Comparison of ENCODE assay signal across 8 cellular contexts in the genomic region with DNA sequence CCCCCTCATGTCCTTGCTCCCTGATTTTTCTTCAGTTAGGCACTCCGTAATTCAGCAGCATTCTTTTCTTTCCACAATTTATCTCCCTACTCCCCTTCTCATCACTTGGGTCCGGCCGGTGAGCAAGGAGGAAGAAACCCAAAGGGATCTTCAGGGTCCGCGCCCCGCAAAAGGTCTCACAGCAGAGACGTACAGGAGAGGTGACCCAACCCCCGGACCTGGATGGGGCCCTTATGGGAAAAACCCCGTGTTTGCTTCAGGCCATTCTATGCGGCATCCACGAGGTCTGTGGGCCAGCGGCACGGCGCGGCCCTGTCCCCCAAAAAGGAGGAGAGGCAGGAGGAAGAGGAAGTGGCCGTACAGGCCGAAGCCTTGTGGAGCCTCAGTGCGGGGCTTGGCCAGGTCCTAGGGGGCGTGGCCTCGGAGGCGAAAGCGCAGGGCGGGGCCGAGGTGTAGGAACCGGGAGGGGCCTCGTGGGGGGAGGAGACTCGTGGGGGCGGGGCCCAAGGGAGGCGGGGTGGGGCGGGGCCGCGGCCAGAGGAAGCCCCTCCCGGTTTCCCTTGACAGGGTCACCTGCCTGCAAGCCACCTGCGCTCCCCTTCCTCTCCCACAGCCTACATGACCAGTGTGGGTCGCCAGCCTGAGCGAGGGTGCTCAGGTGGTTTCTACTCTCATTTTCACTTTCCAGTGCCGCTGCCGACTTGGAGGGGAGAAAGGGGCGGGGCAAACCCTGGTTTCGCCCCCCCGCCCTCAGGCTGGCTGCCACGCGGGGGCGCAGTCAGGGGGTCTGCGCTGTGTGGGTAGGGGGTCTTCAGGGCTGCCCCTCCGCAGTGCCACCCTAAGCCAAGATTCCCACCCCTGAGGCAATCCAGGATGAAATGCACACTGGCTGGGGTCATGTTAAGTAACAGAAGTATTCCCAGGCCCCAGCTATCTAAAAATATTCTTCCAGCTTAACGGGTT.
A peak's percentile ranks its signal among the peaks of the same experiment; 100 is the strongest.
DNase-seq lines count a peak whose midpoint lies in the region; ATAC-seq, FAIRE-seq and TF ChIP-seq lines count a peak whose summit lies in the region.

No MANE protein-coding gene starts in this region.

- TF ChIP-seq CTCF in A549 (IDR thresholded peaks at IDR 0.05) (peak; percentile 78), left lung (IDR thresholded peaks at IDR 0.05) (no peak)

- 17% methylated on average over 35 of the region's 47 CpGs for WGBS in A549 (ENCODE audit: missing lambda C conversion rate)

- TF ChIP-seq EP300 in A549 (IDR thresholded peaks at IDR 0.05): no peak

- CTCF ChIA-PET in A549 (lab: Yijun Ruan, JAX): interaction anchor here (0.6 to 1.0 kb wide), 4 partner anchors 16 to 156 kb away, joined by 3 to 7 read pairs (median 3); no protein-coding TSS in a partner anchor

- POLR2A ChIA-PET in A549 (lab: Yijun Ruan, JAX): interaction anchor here (1.0 to 1.3 kb wide), 2 partner anchors 14 to 69 kb away, joined by 3 to 4 read pairs; no protein-coding TSS in a partner anchor

- peak overlapping the region; percentile 76 to 89 for H3K27ac ChIP-seq in A549
- peak overlapping the region; percentile 60 to 74 for H3K27ac ChIP-seq in left lung

- H3K36me3 Mint-ChIP-seq in activated CD4-positive, alpha-beta T cell treated with anti-CD3 and anti-CD28 coated beads, Interleukin-2, amount 10 ng/mL, durations not matched to agents 24 days and 14 days (ENCODE audit: low read depth): no peaks in the 10 kb centered on the region

- H3K4me3 Mint-ChIP-seq in activated CD4-positive, alpha-beta T cell treated with anti-CD3 and anti-CD28 coated beads, Interleukin-2, amount 10 ng/mL, durations not matched to agents 24 days and 14 days: peak overlapping the region; percentile 92

- TF ChIP-seq POLR2A in A549 (IDR thresholded peaks at IDR 0.05; ENCODE audit: low read length): peak; percentile 85

- H3K27ac Mint-ChIP-seq in activated CD4-positive, alpha-beta T cell treated with anti-CD3 and anti-CD28 coated beads, Interleukin-2, amount 10 ng/mL, durations not matched to agents 24 days and 14 days: peak overlapping the region; percentile 93

- peak; percentile 42 to 62 for TF ChIP-seq RAD21 in A549 (conservative IDR thresholded peaks at IDR 0.05 in 1 of 2, IDR thresholded peaks at IDR 0.05 in 1 of 2)

- peaks cover 15% of the 10 kb centered on the region for H3K4me1 Mint-ChIP-seq in activated CD4-positive, alpha-beta T cell treated with anti-CD3 and anti-CD28 coated beads, Interleukin-2, amount 10 ng/mL, durations not matched to agents 24 days and 14 days

- H3K9me3 Mint-ChIP-seq in activated CD4-positive, alpha-beta T cell treated with anti-CD3 and anti-CD28 coated beads, Interleukin-2, amount 10 ng/mL, durations not matched to agents 24 days and 14 days: no peaks in the 10 kb centered on the region

- H3K9me3 ChIP-seq in A549 (no peaks in the 10 kb centered on the region), left lung (no peaks in the 10 kb centered on the region)

- peaks cover 2% of the 10 kb centered on the region for H3K27me3 Mint-ChIP-seq in activated CD4-positive, alpha-beta T cell treated with anti-CD3 and anti-CD28 coated beads, Interleukin-2, amount 10 ng/mL, durations not matched to agents 24 days and 14 days

- intact Hi-C loops in activated CD4-positive, alpha-beta T cell treated with anti-CD3 and anti-CD28 coated beads, Interleukin-2, amount 10 ng/mL, durations not matched to agents 24 days and 14 days (cut with micrococcal nuclease): loop anchor here (1.0 to 2.0 kb wide), 4 partner anchors 24 to 160 kb away; a partner anchor contains a TSS
- intact Hi-C loops in left lung (cut with DNase I): no loop called here

- no peak for FAIRE-seq in A549 (lab: Jason Lieb, UNC)

- no peaks in the 10 kb centered on the region for H3K27me3 ChIP-seq in left lung

- DNase-seq in A549 (ENCODE audit: low read depth in 1 of 2, low spot score in 1 of 2): peak; percentile 64 to 94
- peak; percentile 94 for DNase-seq in NCI-H2227 (lab: John Stamatoyannopoulos, UW; ENCODE audit: unreplicated experiment)
- peak; percentile 95 for DNase-seq in activated CD4-positive, alpha-beta T cell treated with anti-CD3 and anti-CD28 coated beads, Interleukin-2, amount 10 ng/mL, durations not matched to agents 24 days and 14 days
- DNase-seq in cortex of kidney (lab: John Stamatoyannopoulos, UW): peak; percentile 56
- peak; percentile 97 to 100 for DNase-seq in left lung
- peak; percentile 73 for DNase-seq in stimulated activated CD4-positive, alpha-beta T cell treated with anti-CD3 and anti-CD28 coated beads, Interleukin-2, amount 100 ng/mL, for 4 hours (ENCODE audit: low read depth)

- H3K4me1 ChIP-seq in A549 (peaks cover 16% of the 10 kb centered on the region), left lung (peaks cover 5 to 17% of the 10 kb centered on the region in 2 donors)

- H3K4me3 ChIP-seq in A549: peak overlapping the region; percentile 49
- peak overlapping the region; percentile 66 to 87 for H3K4me3 ChIP-seq in left lung

- peak overlapping the region; percentile 83 for H3K4me2 ChIP-seq in A549

- no peaks in the 10 kb centered on the region for H3K36me3 ChIP-seq in left lung

- peak; percentile 93 to 99 for ATAC-seq in A549
- peak; percentile 94 for ATAC-seq in GM18517 (IDR thresholded peaks at IDR 0.05; ENCODE audit: unreplicated experiment)
- peak; percentile 90 for ATAC-seq in HG03039 (IDR thresholded peaks at IDR 0.05; ENCODE audit: unreplicated experiment)
- ATAC-seq in left lung: peak; percentile 100

TF ChIP-seq in A549, 52 proteins besides CTCF, POLR2A, EP300 and RAD21 (continues in another document):
- TF ChIP-seq SREBF2 (IDR thresholded peaks at IDR 0.05) (no peak), RARB (CRISPR knock-in tag; IDR thresholded peaks at IDR 0.05) (no peak), PHF8 (IDR thresholded peaks at IDR 0.05; ENCODE audit: borderline replicate concordance, low read depth) (peak; percentile 89; the same call in 1 of the 2 replicates), CHD4 (IDR thresholded peaks at IDR 0.05; ENCODE audit: borderline replicate concordance) (no peak), JUN (IDR thresholded peaks at IDR 0.05) (peak; percentile 19 to 59; a peak in 2 of 5 replicates), EHF (CRISPR knock-in tag; IDR thresholded peaks at IDR 0.05) (no peak), SMC3 (IDR thresholded peaks at IDR 0.05) (peak; percentile 81), ZNF302 (CRISPR knock-in tag; IDR thresholded peaks at IDR 0.05) (no peak), KDM5A (IDR thresholded peaks at IDR 0.05) (no peak), MAZ (IDR thresholded peaks at IDR 0.05; ENCODE audit: borderline replicate concordance, low read depth, low read length) (peak; percentile 9; the same call in 1 of the 2 replicates), BHLHE40 (IDR thresholded peaks at IDR 0.05; ENCODE audit: low read depth, low read length) (no peak), HEYL (CRISPR knock-in tag; IDR thresholded peaks at IDR 0.05) (no peak), TP53 (CRISPR knock-in tag; IDR thresholded peaks at IDR 0.05) (peak; percentile 63; the same call in 1 of the 2 replicates), HOXB5 (CRISPR knock-in tag; IDR thresholded peaks at IDR 0.05) (0 out of 2 replicates have a peak, but pooled peaks have one; percentile 46), FOXS1 (CRISPR knock-in tag; IDR thresholded peaks at IDR 0.05) (no peak), KDM1A (IDR thresholded peaks at IDR 0.05; ENCODE audit: low read depth) (no peak), MYC (IDR thresholded peaks at IDR 0.05; ENCODE audit: borderline replicate concordance, low read length) (0 out of 2 replicates have a peak, but pooled peaks have one; percentile 19), GATA3 (IDR thresholded peaks at IDR 0.05; ENCODE audit: borderline replicate concordance) (0 out of 2 replicates have a peak, but pooled peaks have one; percentile 6)
- TF ChIP-seq, protein P1, sequence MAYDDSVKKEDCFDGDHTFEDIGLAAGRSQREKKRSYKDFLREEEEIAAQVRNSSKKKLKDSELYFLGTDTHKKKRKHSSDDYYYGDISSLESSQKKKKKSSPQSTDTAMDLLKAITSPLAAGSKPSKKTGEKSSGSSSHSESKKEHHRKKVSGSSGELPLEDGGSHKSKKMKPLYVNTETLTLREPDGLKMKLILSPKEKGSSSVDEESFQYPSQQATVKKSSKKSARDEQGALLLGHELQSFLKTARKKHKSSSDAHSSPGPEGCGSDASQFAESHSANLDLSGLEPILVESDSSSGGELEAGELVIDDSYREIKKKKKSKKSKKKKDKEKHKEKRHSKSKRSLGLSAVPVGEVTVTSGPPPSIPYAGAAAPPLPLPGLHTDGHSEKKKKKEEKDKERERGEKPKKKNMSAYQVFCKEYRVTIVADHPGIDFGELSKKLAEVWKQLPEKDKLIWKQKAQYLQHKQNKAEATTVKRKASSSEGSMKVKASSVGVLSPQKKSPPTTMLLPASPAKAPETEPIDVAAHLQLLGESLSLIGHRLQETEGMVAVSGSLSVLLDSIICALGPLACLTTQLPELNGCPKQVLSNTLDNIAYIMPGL (CRISPR knock-in tag; IDR thresholded peaks at IDR 0.05; ENCODE audit: borderline replicate concordance): peak; percentile 27; the same call in 1 of the 2 replicates
- TF ChIP-seq, protein P2, sequence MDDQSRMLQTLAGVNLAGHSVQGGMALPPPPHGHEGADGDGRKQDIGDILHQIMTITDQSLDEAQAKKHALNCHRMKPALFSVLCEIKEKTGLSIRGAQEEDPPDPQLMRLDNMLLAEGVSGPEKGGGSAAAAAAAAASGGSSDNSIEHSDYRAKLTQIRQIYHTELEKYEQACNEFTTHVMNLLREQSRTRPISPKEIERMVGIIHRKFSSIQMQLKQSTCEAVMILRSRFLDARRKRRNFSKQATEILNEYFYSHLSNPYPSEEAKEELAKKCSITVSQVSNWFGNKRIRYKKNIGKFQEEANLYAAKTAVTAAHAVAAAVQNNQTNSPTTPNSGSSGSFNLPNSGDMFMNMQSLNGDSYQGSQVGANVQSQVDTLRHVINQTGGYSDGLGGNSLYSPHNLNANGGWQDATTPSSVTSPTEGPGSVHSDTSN (IDR thresholded peaks at IDR 0.05): no peak
- TF ChIP-seq, protein P3, sequence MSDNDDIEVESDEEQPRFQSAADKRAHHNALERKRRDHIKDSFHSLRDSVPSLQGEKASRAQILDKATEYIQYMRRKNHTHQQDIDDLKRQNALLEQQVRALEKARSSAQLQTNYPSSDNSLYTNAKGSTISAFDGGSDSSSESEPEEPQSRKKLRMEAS (IDR thresholded peaks at IDR 0.05): peak; percentile 56
- TF ChIP-seq, protein P4, sequence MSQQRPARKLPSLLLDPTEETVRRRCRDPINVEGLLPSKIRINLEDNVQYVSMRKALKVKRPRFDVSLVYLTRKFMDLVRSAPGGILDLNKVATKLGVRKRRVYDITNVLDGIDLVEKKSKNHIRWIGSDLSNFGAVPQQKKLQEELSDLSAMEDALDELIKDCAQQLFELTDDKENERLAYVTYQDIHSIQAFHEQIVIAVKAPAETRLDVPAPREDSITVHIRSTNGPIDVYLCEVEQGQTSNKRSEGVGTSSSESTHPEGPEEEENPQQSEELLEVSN (IDR thresholded peaks at IDR 0.05; ENCODE audit: borderline replicate concordance, low read depth): peak; percentile 44; the same call in 1 of the 2 replicates

Comparison
In these comparisons a context has a peak if more than half of its experiments do, and no peak if none do; other contexts are left out.
1. Peak in every context shown above with its lines: DNase-seq, ATAC-seq, H3K4me3 ChIP-seq and H3K27ac ChIP-seq.